ENCODE assay signal across 28 cellular contexts in the genomic region with DNA sequence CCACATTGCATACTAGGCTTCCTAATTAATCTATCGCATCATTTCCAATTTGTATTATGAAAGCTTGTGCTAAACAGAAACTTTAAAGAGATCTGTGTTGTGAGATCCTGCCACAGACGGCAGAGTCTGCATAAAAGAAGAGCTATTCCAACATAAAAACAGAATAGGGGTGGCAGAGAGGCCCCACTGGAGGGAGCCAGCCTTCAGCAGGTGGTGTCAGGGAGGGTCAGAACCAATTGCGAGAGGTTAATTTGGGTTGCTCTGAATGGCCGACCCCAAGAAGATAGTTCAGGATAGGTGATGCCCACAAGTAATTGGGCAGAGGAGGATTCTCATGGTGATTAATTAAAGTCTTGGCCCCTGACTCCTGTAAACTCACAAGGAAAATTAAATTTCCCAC.
"Had no signal": no experiment of that assay in that cellular context is flagged by ENCODE, and none has a peak within 500 bp of the region (broad histone marks: within the 10 kb centered on the region; RNA-seq: fewer than 3 reads in every experiment).

No MANE protein-coding gene starts in this region.

- H3K9me3 Mint-ChIP-seq: naive thymus-derived CD8-positive, alpha-beta T cell; stimulated activated naive B cell treated with anti-CD40 and anti-IgM and Interleukin-4, amounts not matched to agents 10 μg/mL and 1 μg/mL and 100 μg/mL, for 72 hours had no signal

- H3K79me2 ChIP-seq: hepatocyte had no signal

- H3K27me3 ChIP-seq: hepatocyte, neutrophil, ovary, right atrium auricular region, stomach, testis, thyroid gland, transverse colon, upper lobe of left lung, vagina had no signal

- DNase-seq: islet precursor cell; left ventricle myocardium inferior; mesendoderm; mucosa of descending colon; naive thymus-derived CD8-positive, alpha-beta T cell; occipital lobe; ovary; right lobe of liver; stimulated activated CD4-positive, alpha-beta T cell treated with anti-CD3 and anti-CD28 coated beads, Interleukin-1b, Interleukin-23, amount 100 ng/mL, for 48 hours; stimulated activated CD4-positive, alpha-beta T cell treated with anti-CD3 and anti-CD28 coated beads, Interleukin-2, amount 100 ng/mL, for 48 hours; stimulated activated CD4-positive, alpha-beta T cell treated with anti-CD3 and anti-CD28 coated beads, Interleukin-4, amount 100 ng/mL, for 4 hours; stimulated activated naive B cell treated with anti-CD40 and anti-IgM and Interleukin-4, amounts not matched to agents 10 μg/mL and 1 μg/mL and 100 μg/mL, for 72 hours; stimulated activated naive CD8-positive, alpha-beta T cell treated with anti-CD3 and anti-CD28 coated beads, Interleukin-15, Interleukin-2, amounts not matched to agents 100 U/mL and 50 U/mL, for 24 hours; stomach; testis; thyroid gland; transverse colon; upper lobe of left lung had no signal

- H3K9me3 ChIP-seq: mucosa of descending colon, neutrophil, ovary, right lobe of liver, stomach, testis, thyroid gland, transverse colon, vagina had no signal

- H3K36me3 ChIP-seq: left ventricle myocardium inferior, neutrophil, ovary, right atrium auricular region, right lobe of liver, stomach, thyroid gland, transverse colon, upper lobe of left lung, vagina had no signal

- H3K4me2 ChIP-seq: hepatocyte, smooth muscle cell had no signal

- H3K36me3 Mint-ChIP-seq: naive thymus-derived CD8-positive, alpha-beta T cell; stimulated activated naive B cell treated with anti-CD40 and anti-IgM and Interleukin-4, amounts not matched to agents 10 μg/mL and 1 μg/mL and 100 μg/mL, for 72 hours had no signal

- H3K27ac ChIP-seq: hepatocyte, left ventricle myocardium inferior, neutrophil, ovary, right atrium auricular region, right lobe of liver, stomach, testis, thyroid gland, transverse colon, upper lobe of left lung, vagina had no signal

- H3K27ac Mint-ChIP-seq: mesothelial cell of epicardium; naive thymus-derived CD8-positive, alpha-beta T cell; progenitor cell of endocrine pancreas; stimulated activated naive B cell treated with anti-CD40 and anti-IgM and Interleukin-4, amounts not matched to agents 10 μg/mL and 1 μg/mL and 100 μg/mL, for 72 hours had no signal

- H3K4me1 ChIP-seq: left ventricle myocardium inferior, right atrium auricular region, right lobe of liver, stomach, testis, thyroid gland, transverse colon, upper lobe of left lung, vagina had no signal

- H3K4me1 Mint-ChIP-seq: mesothelial cell of epicardium; naive thymus-derived CD8-positive, alpha-beta T cell; nephron; neural crest cell had no signal

- ATAC-seq: mucosa of descending colon; naive thymus-derived CD8-positive, alpha-beta T cell; right lobe of liver; stimulated activated naive B cell treated with anti-CD40 and anti-IgM and Interleukin-4, amounts not matched to agents 10 μg/mL and 1 μg/mL and 100 μg/mL, for 72 hours; stimulated activated naive CD8-positive, alpha-beta T cell treated with anti-CD3 and anti-CD28 coated beads, Interleukin-15, Interleukin-2, amounts not matched to agents 100 U/mL and 50 U/mL, for 24 hours had no signal

- H3K4me3 ChIP-seq: hepatocyte, left ventricle myocardium inferior, lung, mucosa of descending colon, ovary, right atrium auricular region, right lobe of liver, smooth muscle cell, stomach, testis, thyroid gland, transverse colon, upper lobe of left lung, vagina had no signal

- H2AFZ ChIP-seq: hepatocyte had no signal

- H3K27me3 Mint-ChIP-seq: progenitor cell of endocrine pancreas had no signal

- H3K4me3 Mint-ChIP-seq: mesothelial cell of epicardium; naive thymus-derived CD8-positive, alpha-beta T cell; nephron; neural crest cell; stimulated activated naive B cell treated with anti-CD40 and anti-IgM and Interleukin-4, amounts not matched to agents 10 μg/mL and 1 μg/mL and 100 μg/mL, for 72 hours had no signal
